13 cellular contexts compared by ENCODE assay signal in the genomic region with DNA sequence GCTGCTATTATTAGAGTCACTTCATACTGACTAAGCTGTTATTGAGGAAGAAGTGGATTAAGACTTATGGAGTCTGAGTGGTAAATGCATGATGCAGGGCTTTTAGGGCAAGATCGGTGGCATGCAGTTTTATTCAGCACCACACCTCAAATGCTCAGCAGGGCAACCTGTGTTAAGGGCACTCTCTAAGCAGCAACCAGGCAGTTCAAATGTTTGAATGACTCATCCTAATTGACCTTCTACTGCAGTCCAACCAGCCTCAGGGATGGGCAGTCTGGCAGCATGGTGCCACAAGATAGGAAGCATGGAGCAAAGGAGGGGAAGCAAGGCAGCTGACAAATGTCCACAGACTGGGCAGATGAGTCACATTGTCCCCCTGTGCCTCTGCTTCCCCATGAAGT.
DNase-seq lines count a peak whose midpoint lies in the region; ATAC-seq, FAIRE-seq and TF ChIP-seq lines count a peak whose summit lies in the region.
"Had no signal": no experiment of that assay in that cellular context is flagged by ENCODE, and none has a peak within 500 bp of the region (broad histone marks: within the 10 kb centered on the region; RNA-seq: fewer than 3 reads in every experiment).

No MANE protein-coding gene starts in this region.

- no TSS peak for BruUV-seq in HCT116 (replicated peaks; lab: Mats Ljungman, UMichigan)
- no TSS peak for BruUV-seq in PC-9 (replicated peaks; lab: Mats Ljungman, UMichigan)

- H3K27me3 ChIP-seq in HCT116 (ENCODE audit: insufficient read depth, low read length) (no peaks in the 10 kb centered on the region), PC-9 (ENCODE audit: insufficient read depth, low read depth) (no peaks in the 10 kb centered on the region), hepatocyte (no peaks in the 10 kb centered on the region)

- ATAC-seq in HCT116 = peak; percentile 91

- TF ChIP-seq CTCF in HCT116 (IDR thresholded peaks at IDR 0.05 in 2 of 3, conservative IDR thresholded peaks at IDR 0.05 in 1 of 3; ENCODE audit: borderline replicate concordance in 1 of 3, insufficient read depth in 1 of 3, low read depth in 2 of 3, low read length in 2 of 3) (no peak), PC-9 (conservative IDR thresholded peaks at IDR 0.05) (no peak), hepatocyte (IDR thresholded peaks at IDR 0.05; ENCODE audit: poor library complexity) (no peak)

- H3K79me2 ChIP-seq in HCT116 (ENCODE audit: insufficient read depth, low read length) (no peaks in the 10 kb centered on the region), PC-9 (ENCODE audit: low read depth) (no peaks in the 10 kb centered on the region), hepatocyte (no peaks in the 10 kb centered on the region)

- H3K9me3 ChIP-seq in HCT116 (ENCODE audit: control insufficient read depth in 1 of 2, insufficient read depth in 1 of 2, low read depth in 1 of 2, low read length in 2 of 2) = no peaks in the 10 kb centered on the region
- no peaks in the 10 kb centered on the region for H3K9me3 ChIP-seq in PC-9 (ENCODE audit: insufficient read depth, low read depth)
- H3K9me3 ChIP-seq in hepatocyte (ENCODE audit: low read depth) = no peaks in the 10 kb centered on the region
- H3K9me3 ChIP-seq: lower lobe of right lung had no signal

- H3K27ac ChIP-seq in HCT116 (ENCODE audit: low read depth, low read length) (peak overlapping the region; percentile 36), PC-9 (peak overlapping the region; percentile 89), hepatocyte (peak overlapping the region; percentile 45)
- H3K27ac ChIP-seq: coronary artery, lower lobe of right lung had no signal

- RAD21 ChIA-PET in HCT116 (lab: Charles Lee; ENCODE audit: low non-redundant PET in 1 of 2, low total read pairs in 2 of 2, uncharacterized antibody in 2 of 2, unreplicated experiment in 2 of 2) = no interaction called here

- CTCF ChIA-PET in HCT116 (lab: Charles Lee) (no interaction called here), PC-9 (lab: Charles Lee) (interaction anchor here (1.1 kb wide), 1 partner anchor 20 kb away, joined by 3 read pairs; no protein-coding TSS in a partner anchor)

- H3K4me2 ChIP-seq in HCT116 (ENCODE audit: low read length) (peak overlapping the region; percentile 58), PC-9 (peak overlapping the region; percentile 62), hepatocyte (no peak overlapping the region)

- POLR2A ChIA-PET in HCT116 (lab: Charles Lee) (no interaction called here), PC-9 (lab: Charles Lee; ENCODE audit: unreplicated experiment) (no interaction called here)

- no peak overlapping the region for H3K9ac ChIP-seq in HCT116 (ENCODE audit: low read length)

- no peaks in the 10 kb centered on the region for H3K36me3 ChIP-seq in HCT116 (ENCODE audit: control insufficient read depth in 1 of 2, insufficient read depth in 2 of 2, low read length in 2 of 2)
- H3K36me3 ChIP-seq in PC-9 (ENCODE audit: low read depth) = no peaks in the 10 kb centered on the region
- H3K36me3 ChIP-seq in hepatocyte (replicated peaks; ENCODE audit: insufficient read depth, low read depth) = no peaks in the 10 kb centered on the region
- H3K36me3 ChIP-seq: lower lobe of right lung had no signal

- intact Hi-C loops in HCT116 (cut with micrococcal nuclease) = loop anchor here (5.0 kb wide), 1 partner anchor 140 kb away; a partner anchor contains a TSS
- intact Hi-C loops in PC-9 (cut with micrococcal nuclease; ENCODE audit: unreplicated experiment) = loop anchor here (1.0 to 5.0 kb wide), 3 partner anchors 27 to 79 kb away; a partner anchor contains a TSS

- peak; percentile 47 for DNase-seq in A172 (ENCODE audit: low spot score)
- DNase-seq in HCT116 (ENCODE audit: low read depth, low spot score) = peak; percentile 70
- DNase-seq in PC-9 = peak; percentile 78 to 95
- DNase-seq in hepatocyte (ENCODE audit: low spot score) = peak; percentile 50
- no peak for DNase-seq in RCC 7860 (ENCODE audit: low spot score)
- DNase-seq in frontal cortex (ENCODE audit: low spot score in 2 of 2) = no peak
- DNase-seq in activated effector memory CD4-positive, alpha-beta T cell treated with Interleukin-2 at 50 U/mL for 16 hours = no peak
- DNase-seq in stimulated activated CD4-positive, alpha-beta T cell treated with anti-CD3 and anti-CD28 coated beads, Interleukin-4, amount 100 ng/mL, for 4 hours = no peak
- DNase-seq: activated CD8-positive, alpha-beta memory T cell treated with anti-CD3 and anti-CD28 coated beads, Interleukin-2, amount 50 U/mL, for 4 hours; glutamatergic neuron; lower lobe of right lung; NCI-H1436 treated with DMSO at 0.1 percent for 48 hours had no signal

- H3K4me3 ChIP-seq in HCT116 (replicated peaks in 1 of 2; ENCODE audit: low read depth in 1 of 2, low read length in 2 of 2) (peak overlapping the region in 1 of 2 experiments; percentile 1; a peak in 2 of 4 replicates), PC-9 (no peak overlapping the region), hepatocyte (no peak overlapping the region)
- H3K4me3 ChIP-seq: coronary artery, lower lobe of right lung had no signal

- FAIRE-seq in RCC 7860 (lab: Jason Lieb, UNC) (no peak), frontal cortex (lab: Jason Lieb, UNC) (no peak)

- TF ChIP-seq RAD21 in HCT116 (IDR thresholded peaks at IDR 0.05; ENCODE audit: low read depth) = no peak

- peaks cover 36 to 50% of the 10 kb centered on the region in 2 experiments for H3K4me1 ChIP-seq in HCT116 (ENCODE audit: control insufficient read depth in 1 of 2, insufficient read depth in 2 of 2, low read length in 2 of 2)
- peaks cover 46% of the 10 kb centered on the region for H3K4me1 ChIP-seq in PC-9 (replicated peaks; ENCODE audit: insufficient read depth)
- H3K4me1 ChIP-seq in hepatocyte (ENCODE audit: insufficient read depth) = no peaks in the 10 kb centered on the region
- H3K4me1 ChIP-seq: lower lobe of right lung had no signal

- H2AFZ ChIP-seq in HCT116 (ENCODE audit: low read depth, low read length, poor library complexity, severe bottlenecking) (no peak overlapping the region), PC-9 (no peak overlapping the region), hepatocyte (no peak overlapping the region)

- WGBS in hepatocyte (ENCODE audit: low lambda C conversion rate, missing lambda C conversion rate) = 93% methylated on average over 1 of the region's 1 CpG

- no peak for TF ChIP-seq POLR2A in HCT116 (IDR thresholded peaks at IDR 0.05; ENCODE audit: borderline replicate concordance, extremely low read depth, insufficient read depth, insufficient read length)

- H3F3A ChIP-seq in PC-9 (ENCODE audit: insufficient read depth, low read depth) = peaks cover 23% of the 10 kb centered on the region

- H4K20me1 ChIP-seq in HCT116 (ENCODE audit: insufficient read depth) (no peaks in the 10 kb centered on the region), PC-9 (ENCODE audit: insufficient read depth) (no peaks in the 10 kb centered on the region), hepatocyte (ENCODE audit: insufficient read depth, poor library complexity, severe bottlenecking) (no peaks in the 10 kb centered on the region)

- H3K9me2 ChIP-seq in HCT116 (ENCODE audit: insufficient read depth) (no peaks in the 10 kb centered on the region), PC-9 (ENCODE audit: insufficient read depth) (no peaks in the 10 kb centered on the region), hepatocyte (replicated peaks; ENCODE audit: insufficient read depth) (no peaks in the 10 kb centered on the region)

TF ChIP-seq in HCT116, 20 proteins besides CTCF, POLR2A, EP300 and RAD21 (continues in another document):
- TF ChIP-seq FOSL1 (IDR thresholded peaks at IDR 0.05; ENCODE audit: low read depth) = peak; percentile 89
- peak; percentile 48; the same call in 1 of the 2 replicates for TF ChIP-seq SRF (IDR thresholded peaks at IDR 0.05; ENCODE audit: low read depth)
- TF ChIP-seq, protein P1, sequence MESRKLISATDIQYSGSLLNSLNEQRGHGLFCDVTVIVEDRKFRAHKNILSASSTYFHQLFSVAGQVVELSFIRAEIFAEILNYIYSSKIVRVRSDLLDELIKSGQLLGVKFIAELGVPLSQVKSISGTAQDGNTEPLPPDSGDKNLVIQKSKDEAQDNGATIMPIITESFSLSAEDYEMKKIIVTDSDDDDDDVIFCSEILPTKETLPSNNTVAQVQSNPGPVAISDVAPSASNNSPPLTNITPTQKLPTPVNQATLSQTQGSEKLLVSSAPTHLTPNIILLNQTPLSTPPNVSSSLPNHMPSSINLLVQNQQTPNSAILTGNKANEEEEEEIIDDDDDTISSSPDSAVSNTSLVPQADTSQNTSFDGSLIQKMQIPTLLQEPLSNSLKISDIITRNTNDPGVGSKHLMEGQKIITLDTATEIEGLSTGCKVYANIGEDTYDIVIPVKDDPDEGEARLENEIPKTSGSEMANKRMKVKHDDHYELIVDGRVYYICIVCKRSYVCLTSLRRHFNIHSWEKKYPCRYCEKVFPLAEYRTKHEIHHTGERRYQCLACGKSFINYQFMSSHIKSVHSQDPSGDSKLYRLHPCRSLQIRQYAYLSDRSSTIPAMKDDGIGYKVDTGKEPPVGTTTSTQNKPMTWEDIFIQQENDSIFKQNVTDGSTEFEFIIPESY (IDR thresholded peaks at IDR 0.05; ENCODE audit: extremely low read depth, insufficient replicate concordance, low read length) = no peak
- TF ChIP-seq, protein P2, sequence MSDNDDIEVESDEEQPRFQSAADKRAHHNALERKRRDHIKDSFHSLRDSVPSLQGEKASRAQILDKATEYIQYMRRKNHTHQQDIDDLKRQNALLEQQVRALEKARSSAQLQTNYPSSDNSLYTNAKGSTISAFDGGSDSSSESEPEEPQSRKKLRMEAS (IDR thresholded peaks at IDR 0.05) = peak; percentile 87
- TF ChIP-seq CEBPB (IDR thresholded peaks at IDR 0.05; ENCODE audit: low read depth) = peak; percentile 37; the same call in 1 of the 2 replicates
- TF ChIP-seq CBX3 (IDR thresholded peaks at IDR 0.05; ENCODE audit: low read depth) = peak; percentile 97
- TF ChIP-seq EGR1 (IDR thresholded peaks at IDR 0.05; ENCODE audit: low read depth) = no peak
- TF ChIP-seq JUND (IDR thresholded peaks at IDR 0.05) = peak; percentile 90
- no peak for TF ChIP-seq EZH2phosphoT487 (IDR thresholded peaks at IDR 0.05; ENCODE audit: borderline replicate concordance)
- TF ChIP-seq YY1 (IDR thresholded peaks at IDR 0.05; ENCODE audit: extremely low read depth, insufficient replicate concordance, low read depth, low read length) = peak; percentile 54
- peak; percentile 85 for TF ChIP-seq SP1 (IDR thresholded peaks at IDR 0.05; ENCODE audit: low read depth)
- no peak for TF ChIP-seq ZFX (IDR thresholded peaks at IDR 0.05)
- peak; percentile 31 for TF ChIP-seq TCF7L2 (IDR thresholded peaks at IDR 0.05; ENCODE audit: borderline replicate concordance, extremely low read depth, insufficient read depth, insufficient read length)
- no peak for TF ChIP-seq POLR2AphosphoS5 (IDR thresholded peaks at IDR 0.05; ENCODE audit: low read depth, low read length)

Comparison
In these comparisons a context has a peak if more than half of its experiments do, and no peak if none do; other contexts are left out.
1. DNase-seq: peak in A172 (single experiment), HCT116 (single experiment), PC-9 (2 of 2) and hepatocyte (single experiment); none in RCC 7860 (single experiment), frontal cortex (0 of 2), activated effector memory CD4-positive, alpha-beta T cell treated with Interleukin-2 at 50 U/mL for 16 hours (single experiment) and stimulated activated CD4-positive, alpha-beta T cell treated with anti-CD3 and anti-CD28 coated beads, Interleukin-4, amount 100 ng/mL, for 4 hours (0 of 2).
2. H3K27ac ChIP-seq: peak in every context shown above with its lines; median percentile 89 in PC-9; 45 in hepatocyte; 36 in HCT116.